In the genomic region with DNA sequence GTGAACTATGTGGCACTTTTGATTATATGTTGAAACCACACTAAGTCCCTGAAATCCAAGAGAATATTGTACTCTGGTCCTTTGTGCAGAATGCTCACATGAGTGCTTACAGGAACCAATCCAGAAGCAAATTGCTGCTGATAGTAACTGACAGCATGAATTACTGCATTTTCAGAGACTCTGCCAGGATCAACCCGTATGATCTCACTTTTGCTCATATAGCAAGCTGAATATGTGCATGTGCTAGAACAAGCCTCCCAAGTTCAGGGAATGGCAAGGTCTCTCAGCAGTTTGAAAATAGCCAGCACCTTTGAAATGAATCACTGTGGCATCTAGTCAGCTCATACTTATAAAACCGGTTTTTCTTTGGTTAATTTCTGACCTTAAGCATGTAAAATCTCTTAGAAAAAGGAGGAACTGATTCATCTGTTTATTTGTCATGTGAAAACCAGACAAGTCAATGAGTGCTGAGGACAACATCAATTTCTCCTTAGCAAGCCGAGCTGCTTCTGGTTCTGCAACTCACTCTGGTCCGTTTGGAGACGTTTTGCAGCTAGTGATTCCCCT, we compare ENCODE assay signal across 9 cellular contexts.
DNase-seq lines count a peak whose midpoint lies in the region; ATAC-seq and TF ChIP-seq lines count a peak whose summit lies in the region.
"Had no signal": no experiment of that assay in that cellular context is flagged by ENCODE, and none has a peak within 500 bp of the region (broad histone marks: within the 10 kb centered on the region; RNA-seq: fewer than 3 reads in every experiment).

No MANE protein-coding gene starts in this region.

- peaks cover 1% of the 10 kb centered on the region for H3K36me3 Mint-ChIP-seq in neural progenitor cell

- no peak overlapping the region for H3K4me3 ChIP-seq in epithelial cell of proximal tubule (ENCODE audit: low read depth, low read length)
- no peak overlapping the region for H3K4me3 ChIP-seq in neural progenitor cell

- H3K9me3 Mint-ChIP-seq in neural progenitor cell = peaks cover 3% of the 10 kb centered on the region

- no peaks in the 10 kb centered on the region for H3K36me3 ChIP-seq in neural progenitor cell

- H3K27ac Mint-ChIP-seq in neural progenitor cell = no peak overlapping the region

- DNase-seq in A172 (ENCODE audit: low spot score) (peak; percentile 78), epithelial cell of proximal tubule (ENCODE audit: low read depth) (peak; percentile 41), NCI-H2029 (lab: John Stamatoyannopoulos, UW) (no peak), DMS 273 treated with DMSO at 0.1 percent for 48 hours (lab: John Stamatoyannopoulos, UW) (no peak), neural progenitor cell (ENCODE audit: low spot score) (no peak)
- DNase-seq in stimulated activated CD4-positive, alpha-beta T cell treated with anti-CD3 and anti-CD28 coated beads, Interleukin-2, amount 100 ng/mL, for 48 hours = no peak
- DNase-seq: DND-41 had no signal

- no peaks in the 10 kb centered on the region for H3K79me2 ChIP-seq in neural progenitor cell (ENCODE audit: low read depth)

- no peaks in the 10 kb centered on the region for H3F3A ChIP-seq in neural progenitor cell (ENCODE audit: low read depth)

- no peak overlapping the region for H3K27ac ChIP-seq in neural progenitor cell

- TF ChIP-seq CTCF in epithelial cell of proximal tubule (conservative IDR thresholded peaks at IDR 0.05; ENCODE audit: low read depth, low read length) (no peak), neural progenitor cell (IDR thresholded peaks at IDR 0.05) (no peak)

- no peaks in the 10 kb centered on the region for H3K27me3 ChIP-seq in neural progenitor cell

- H3K27me3 Mint-ChIP-seq in neural progenitor cell (ENCODE audit: insufficient read depth, low read depth) = no peaks in the 10 kb centered on the region

- H3K4me2 ChIP-seq in neural progenitor cell = no peak overlapping the region

- no peak overlapping the region for H2AFZ ChIP-seq in neural progenitor cell (replicated peaks)

- H3K9ac ChIP-seq in neural progenitor cell = no peak overlapping the region

- peak; percentile 45 for ATAC-seq in GM19324 (IDR thresholded peaks at IDR 0.05; ENCODE audit: low FRiP score, unreplicated experiment)
- peak; percentile 74 for ATAC-seq in HG03342 (IDR thresholded peaks at IDR 0.05; ENCODE audit: unreplicated experiment)

- H4K20me1 ChIP-seq in neural progenitor cell (ENCODE audit: low read depth) = no peaks in the 10 kb centered on the region

- H3K4me3 Mint-ChIP-seq in neural progenitor cell = no peak overlapping the region

- H3K4me1 Mint-ChIP-seq in neural progenitor cell = peaks cover 6% of the 10 kb centered on the region

- H3K9me3 ChIP-seq in neural progenitor cell (ENCODE audit: low read depth) = no peaks in the 10 kb centered on the region

- no peaks in the 10 kb centered on the region for H3K4me1 ChIP-seq in neural progenitor cell

Comparison
In these comparisons a context has a peak if more than half of its experiments do, and no peak if none do; other contexts are left out.
1. DNase-seq: peak in A172 (single experiment) and epithelial cell of proximal tubule (single experiment); none in NCI-H2029 (single experiment), stimulated activated CD4-positive, alpha-beta T cell treated with anti-CD3 and anti-CD28 coated beads, Interleukin-2, amount 100 ng/mL, for 48 hours (0 of 2), DMS 273 treated with DMSO at 0.1 percent for 48 hours (single experiment) and neural progenitor cell (single experiment).